In the genomic region with DNA sequence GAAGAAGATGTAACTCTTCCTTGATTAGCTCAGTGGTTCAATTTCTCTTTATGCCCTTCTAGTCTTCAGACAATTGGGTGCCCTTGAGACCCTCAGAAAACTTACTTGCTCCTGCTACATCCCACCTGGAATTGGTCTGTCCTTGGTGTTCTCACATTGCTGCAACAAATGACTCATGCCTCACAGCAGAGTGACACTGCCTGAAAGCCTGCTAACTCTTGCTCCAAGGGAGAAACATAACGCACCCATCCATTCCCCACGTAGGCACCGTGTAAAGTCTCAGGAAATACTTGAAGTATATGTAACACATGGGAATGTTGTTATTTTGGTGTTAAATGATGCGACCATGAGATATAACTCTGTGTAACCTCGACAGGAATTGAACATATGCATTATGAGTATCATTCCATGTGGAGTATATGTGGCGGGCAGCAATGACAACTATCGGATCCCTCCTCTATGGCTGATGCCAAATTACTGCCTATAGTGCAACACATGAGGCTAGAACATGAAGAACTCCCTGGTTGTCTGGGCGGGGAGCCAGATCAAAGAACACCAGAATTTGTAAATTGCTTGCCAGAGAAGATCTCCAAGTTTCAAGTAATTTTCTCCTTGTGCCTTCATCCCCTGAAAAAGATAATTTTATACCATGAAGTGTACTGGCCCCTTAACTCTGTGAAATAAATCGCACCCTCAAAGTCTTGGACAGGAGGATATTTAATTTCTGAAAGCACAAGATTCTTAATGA, we compare ENCODE assay signal across 15 cellular contexts.
A peak's percentile ranks its signal among the peaks of the same experiment; 100 is the strongest.
DNase-seq lines count a peak whose midpoint lies in the region; ATAC-seq, FAIRE-seq and TF ChIP-seq lines count a peak whose summit lies in the region.
"Had no signal": no experiment of that assay in that cellular context is flagged by ENCODE, and none has a peak within 500 bp of the region (broad histone marks: within the 10 kb centered on the region; RNA-seq: fewer than 3 reads in every experiment).

No MANE protein-coding gene starts in this region.

- H3K9ac ChIP-seq in SK-N-MC (ENCODE audit: insufficient read length): peak overlapping the region; percentile 70

- H3K9me3 ChIP-seq in SK-N-MC (ENCODE audit: low read depth, low read length): no peaks in the 10 kb centered on the region
- H3K9me3 ChIP-seq: BE2C had no signal

- no peak for TF ChIP-seq POLR2A in GM12891 (IDR thresholded peaks at IDR 0.05; ENCODE audit: low read depth, low read length)

- DNase-seq in GM12891 (ENCODE audit: insufficient read length, low spot score) (no peak), SK-N-MC (ENCODE audit: low read depth, low spot score) (no peak), iris pigment epithelial cell (ENCODE audit: low read depth) (peak; percentile 25), SHP77 treated with DMSO at 0.1 percent for 48 hours (lab: John Stamatoyannopoulos, UW) (no peak)
- no peak for DNase-seq in activated CD4-positive, alpha-beta T cell treated with anti-CD3 and anti-CD28 coated beads, Interleukin-2, amount 50 U/mL, for 1 hour
- DNase-seq: activated naive CD8-positive, alpha-beta T cell treated with anti-CD3 and anti-CD28 coated beads, Interleukin-2, amount 50 U/mL, for 24 hours; BE2C; EL; H7; SHP77; stimulated activated CD4-positive, alpha-beta T cell treated with anti-CD3 and anti-CD28 coated beads, Interleukin-4, amount 100 ng/mL, for 1 hour had no signal

- peak overlapping the region; percentile 90 for H3K27ac ChIP-seq in 22Rv1
- H3K27ac ChIP-seq in SK-N-MC: no peak overlapping the region

- peak; percentile 83 for FAIRE-seq in GM12891 (lab: Jason Lieb, UNC)

- no peak for TF ChIP-seq CTCF in 22Rv1 (IDR thresholded peaks at IDR 0.05)

- H3K36me3 ChIP-seq in SK-N-MC (ENCODE audit: insufficient read depth, low read length): no peaks in the 10 kb centered on the region

- no peak for ATAC-seq in HG03565 (IDR thresholded peaks at IDR 0.05; ENCODE audit: unreplicated experiment)
- ATAC-seq in HG02798 (IDR thresholded peaks at IDR 0.05; ENCODE audit: poor library complexity, unreplicated experiment): no peak
- ATAC-seq: activated naive CD8-positive, alpha-beta T cell treated with anti-CD3 and anti-CD28 coated beads, Interleukin-2, amount 50 U/mL, for 24 hours; stimulated activated memory B cell treated with anti-CD40 and anti-IgM and Interleukin-4, amounts not matched to agents 10 μg/mL and 1 μg/mL and 100 μg/mL, for 72 hours had no signal

- H3K4me3 ChIP-seq in SK-N-MC: peak overlapping the region; percentile 77

TF ChIP-seq in GM12891, 5 proteins besides CTCF, POLR2A, EP300 and RAD21:
- TF ChIP-seq SPI1 (IDR thresholded peaks at IDR 0.05; ENCODE audit: low read depth, low read length): no peak
- TF ChIP-seq TAF1 (IDR thresholded peaks at IDR 0.05; ENCODE audit: low read depth, low read length): no peak
- no peak for TF ChIP-seq PAX5 (IDR thresholded peaks at IDR 0.05; ENCODE audit: insufficient read depth, low read length, severe bottlenecking)
- TF ChIP-seq POLR2AphosphoS5 (IDR thresholded peaks at IDR 0.05; ENCODE audit: low read depth, low read length): no peak
- no peak for TF ChIP-seq POU2F2 (IDR thresholded peaks at IDR 0.05; ENCODE audit: low read depth, low read length)
TF ChIP-seq in GM12891: peak in this region for 0.
